Comparison of ENCODE assay signal across 17 cellular contexts in genomic region chr4:152896819-152897218, GRCh38. TPM values are rescaled to one million over a fixed set of nuclear protein-coding genes. Genes with fewer than 3 reads are reported as not detected.
DNase-seq lines count a peak whose midpoint lies in the region; ATAC-seq and TF ChIP-seq lines count a peak whose summit lies in the region.
"Had no signal": no experiment of that assay in that cellular context is flagged by ENCODE, and none has a peak within 500 bp of the region (broad histone marks: within the 10 kb centered on the region; RNA-seq: fewer than 3 reads in every experiment).

No MANE protein-coding gene starts in this region.

- intact Hi-C loops in posterior vena cava (cut with DNase I), result no loop called here

- POLR2A ChIA-PET in BJ (lab: Charles Lee), result no interaction called here

- CTCF ChIA-PET in BJ (lab: Yijun Ruan, JAX), result no interaction called here

- ATAC-seq in HG02970 (IDR thresholded peaks at IDR 0.05; ENCODE audit: low FRiP score, unreplicated experiment) (no peak), HG03095 (IDR thresholded peaks at IDR 0.05; ENCODE audit: unreplicated experiment) (no peak)
- ATAC-seq: gastroesophageal sphincter had no signal

- peak; percentile 4 for DNase-seq in BJ (ENCODE audit: low read depth)
- peak; percentile 15 for DNase-seq in LHCN-M2 (ENCODE audit: low read depth)
- peak; percentile 54 for DNase-seq in SIG-M5 treated with dmso at 0.1 percent for 504 hours (lab: John Stamatoyannopoulos, UW; ENCODE audit: unreplicated experiment)
- peak; percentile 84 for DNase-seq in fibroblast of peridontal ligament (ENCODE audit: extremely low read depth)
- no peak for DNase-seq in posterior vena cava (ENCODE audit: low spot score)
- DNase-seq in activated T-cell treated with anti-CD3 and anti-CD28 coated beads, Interleukin-2, amount 50 U/mL, for 48 hours, result no peak
- DNase-seq: activated CD4-positive, alpha-beta T cell treated with anti-CD3 and anti-CD28 coated beads, Interleukin-2, amount 50 U/mL, for 4 hours; activated naive CD4-positive, alpha-beta T cell; aorta; colonic mucosa; stimulated activated CD8-positive, alpha-beta memory T cell treated with anti-CD3 and anti-CD28 coated beads, Interleukin-4, amount 100 ng/mL, for 48 hours; uterus had no signal

- H3K4me3 ChIP-seq in BJ (ENCODE audit: low read depth, low read length), result no peak overlapping the region
- H3K4me3 ChIP-seq: colonic mucosa, gastroesophageal sphincter, prostate gland, smooth muscle cell, uterus had no signal

- no peak for TF ChIP-seq CTCF in BJ (IDR thresholded peaks at IDR 0.05; ENCODE audit: insufficient read depth, low read depth, low read length)

- H3K36me3 ChIP-seq in BJ (ENCODE audit: control insufficient read depth, insufficient read depth, low read length), result no peaks in the 10 kb centered on the region; the same call in 1 of the 2 replicates
- H3K36me3 ChIP-seq: colonic mucosa, prostate gland, uterus had no signal

- H3K27me3 ChIP-seq in BJ (ENCODE audit: control insufficient read depth, insufficient read depth, low read length), result no peaks in the 10 kb centered on the region
- H3K27me3 ChIP-seq: colonic mucosa, gastroesophageal sphincter, uterus had no signal

RNA-seq across cellular contexts. Expression of gene FHDC1, which starts 39.3 kb away (rescaled TPM):
- 0.17 and 0.22 TPM in 2 replicates for polyA plus RNA-seq in BJ (2011; rRNA removed)
- 0.19 and 0.36 TPM in 2 replicates for polyA minus RNA-seq in BJ (2011; rRNA and poly(A)+ RNA removed)
- total RNA-seq in LHCN-M2 (2014; rRNA removed), result 0.13 and 0.46 TPM in 2 replicates
- polyA plus RNA-seq in LHCN-M2 (2012), result 0.34 TPM
- total RNA-seq in posterior vena cava, result 1 to 10 TPM; 1.2 to 2.4 TPM

Comparison
In these comparisons a context has a peak if more than half of its experiments do, and no peak if none do; other contexts are left out.
1. DNase-seq: peak in BJ (single experiment), LHCN-M2 (single experiment), SIG-M5 treated with dmso at 0.1 percent for 504 hours (single experiment) and fibroblast of peridontal ligament (single experiment); none in posterior vena cava (single experiment) and activated T-cell treated with anti-CD3 and anti-CD28 coated beads, Interleukin-2, amount 50 U/mL, for 48 hours (0 of 2).